Comparison of ENCODE assay signal across 27 cellular contexts in the genomic region with DNA sequence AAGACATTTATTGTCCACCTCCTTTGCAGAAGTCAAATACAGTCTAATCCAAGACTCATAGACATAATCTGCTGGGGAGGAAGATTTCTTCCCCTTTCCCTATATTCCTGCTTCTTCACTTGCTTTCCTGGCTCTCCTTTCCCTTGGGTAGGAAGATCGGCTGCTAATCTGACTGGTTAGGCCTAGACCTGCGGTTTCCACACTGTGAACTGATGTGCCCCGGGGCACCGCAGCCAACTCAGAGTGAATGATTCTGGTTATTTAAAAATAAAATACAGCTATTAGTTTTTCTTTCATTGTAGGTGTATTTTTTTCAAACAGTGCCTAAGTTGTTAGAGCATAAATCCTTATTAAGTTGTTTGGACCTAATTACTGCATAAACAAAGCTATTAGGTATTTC.
"Had no signal": no experiment of that assay in that cellular context is flagged by ENCODE, and none has a peak within 500 bp of the region (broad histone marks: within the 10 kb centered on the region; RNA-seq: fewer than 3 reads in every experiment).

No MANE protein-coding gene starts in this region.

- DNase-seq: activated B cell treated with CpG ODN at 0.5 μM for 24 hours; activated CD4-positive, alpha-beta T cell treated with anti-CD3 and anti-CD28 coated beads for 48 hours; activated CD4-positive, alpha-beta T cell treated with anti-CD3 and anti-CD28 coated beads, Interleukin-2, amount 50 U/mL, for 1 hour; activated CD4-positive, alpha-beta T cell treated with anti-CD3 and anti-CD28 coated beads, Interleukin-2, amount 50 U/mL, for 48 hours; activated CD8-positive, alpha-beta memory T cell treated with anti-CD3 and anti-CD28 coated beads for 24 hours; activated CD8-positive, alpha-beta T cell treated with anti-CD3 and anti-CD28 coated beads for 36 hours; activated gamma-delta T cell; activated naive CD4-positive, alpha-beta T cell; activated naive CD4-positive, alpha-beta T cell treated with anti-CD3 and anti-CD28 coated beads, Interleukin-2, amount 10 ng/mL, durations not matched to agents 7 days and 5 days; activated naive CD8-positive, alpha-beta T cell treated with anti-CD3 and anti-CD28 coated beads, Interleukin-2, amount 10 ng/mL, durations not matched to agents 7 days and 5 days; activated T-cell treated with anti-CD3 and anti-CD28 coated beads for 4 hours; activated T-cell treated with anti-CD3 and anti-CD28 coated beads, Interleukin-2, amount 50 U/mL, for 24 hours; activated T-cell treated with anti-CD3 and anti-CD28 coated beads, Interleukin-2, amount 50 U/mL, for 72 hours; caudate nucleus; effector CD8-positive, alpha-beta T cell; foreskin fibroblast; heart right ventricle; T-helper 1 cell; T-helper 17 cell; T1000; WERI-Rb-1 had no signal

- H3K27ac ChIP-seq: ascending aorta, breast epithelium, gastroesophageal sphincter, heart right ventricle, WERI-Rb-1 had no signal

- H3K27me3 ChIP-seq: ascending aorta, breast epithelium, gastroesophageal sphincter, heart right ventricle had no signal

- ATAC-seq: activated CD4-positive, CD25-positive, alpha-beta regulatory T cell treated with anti-CD3 and anti-CD28 coated beads, Interleukin-2, amount 50 U/mL, for 24 hours; activated CD8-positive, alpha-beta T cell treated with anti-CD3 and anti-CD28 coated beads for 36 hours; activated naive CD4-positive, alpha-beta T cell treated with anti-CD3 and anti-CD28 coated beads, Interleukin-2, amount 50 U/mL, for 72 hours; activated T-cell treated with anti-CD3 and anti-CD28 coated beads, Interleukin-2, amount 50 U/mL, for 72 hours; esophagus mucosa; gastroesophageal sphincter; heart right ventricle; T-helper 17 cell had no signal

- H3K4me1 ChIP-seq: ascending aorta, breast epithelium, gastroesophageal sphincter had no signal
